In genomic region chr4:5760936-5761480, GRCh38 we compare ENCODE assay signal across 1 cellular context.
TF ChIP-seq lines count a peak whose summit lies in the region.

No MANE protein-coding gene starts in this region.

TF ChIP-seq in HCT116, 20 proteins besides CTCF, POLR2A, EP300 and RAD21 (continued from another document):
- TF ChIP-seq ZBTB33 (IDR thresholded peaks at IDR 0.05; ENCODE audit: extremely low read depth, insufficient replicate concordance, low read length), result no peak
- TF ChIP-seq YY1 (IDR thresholded peaks at IDR 0.05; ENCODE audit: extremely low read depth, insufficient replicate concordance, low read depth, low read length), result no peak
- TF ChIP-seq ZFX (IDR thresholded peaks at IDR 0.05), result no peak
- TF ChIP-seq CEBPB (IDR thresholded peaks at IDR 0.05; ENCODE audit: low read depth), result no peak
- TF ChIP-seq EZH2 (IDR thresholded peaks at IDR 0.05), result no peak
- TF ChIP-seq FOSL1 (IDR thresholded peaks at IDR 0.05; ENCODE audit: low read depth), result no peak
- TF ChIP-seq EGR1 (IDR thresholded peaks at IDR 0.05; ENCODE audit: low read depth), result no peak
- TF ChIP-seq POLR2AphosphoS5 (IDR thresholded peaks at IDR 0.05; ENCODE audit: low read depth, low read length), result no peak
- no peak for TF ChIP-seq TCF7L2 (IDR thresholded peaks at IDR 0.05; ENCODE audit: borderline replicate concordance, extremely low read depth, insufficient read depth, insufficient read length)
